In the genomic region with DNA sequence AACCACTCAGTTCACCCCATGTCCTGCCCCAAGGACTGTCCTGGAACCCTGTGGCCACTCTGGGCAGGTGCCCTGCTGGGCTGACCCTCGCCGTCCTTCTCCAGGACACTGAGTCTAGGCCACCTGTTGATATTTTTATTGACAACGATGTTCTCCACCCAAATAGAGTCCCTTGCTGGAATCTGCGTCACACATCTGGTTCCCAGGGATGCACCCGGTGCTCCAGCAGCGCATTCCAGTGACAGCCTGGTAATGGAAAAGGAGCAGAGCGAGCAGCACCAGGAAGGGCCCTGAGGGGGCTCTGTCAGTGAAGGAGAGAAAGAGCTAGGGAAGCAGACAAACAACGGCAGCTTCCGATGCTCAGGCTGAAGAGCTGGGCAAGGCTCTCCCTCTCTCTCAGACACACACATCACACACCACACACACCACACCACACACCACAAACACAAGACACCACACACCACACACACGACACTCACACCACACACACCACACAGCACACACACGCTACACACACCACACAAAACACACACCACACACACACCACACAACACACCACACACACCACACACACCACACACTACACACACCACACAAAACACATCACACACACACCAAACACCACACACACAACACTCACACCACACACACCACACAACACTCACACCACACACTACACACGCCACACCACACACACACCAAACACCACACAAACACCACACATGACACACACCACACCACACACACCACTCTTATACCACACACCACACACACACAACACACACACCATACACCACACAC, we compare ENCODE assay signal across 11 cellular contexts.
DNase-seq lines count a peak whose midpoint lies in the region; TF ChIP-seq lines count a peak whose summit lies in the region.
"Had no signal": no experiment of that assay in that cellular context is flagged by ENCODE, and none has a peak within 500 bp of the region (broad histone marks: within the 10 kb centered on the region; RNA-seq: fewer than 3 reads in every experiment).

No MANE protein-coding gene starts in this region.

- H3K36me3 ChIP-seq in mammary epithelial cell (ENCODE audit: insufficient read depth, low read length) (no peaks in the 10 kb centered on the region), neural progenitor cell (no peaks in the 10 kb centered on the region), brain microvascular endothelial cell (replicated peaks) (no peaks in the 10 kb centered on the region), stomach (no peaks in the 10 kb centered on the region)
- H3K36me3 ChIP-seq: colonic mucosa had no signal

- CTCF ChIA-PET in mammary epithelial cell (lab: Charles Lee; ENCODE audit: low non-redundant PET), result no interaction called here

- H3K27ac ChIP-seq in mammary epithelial cell (ENCODE audit: insufficient read depth, low read depth, low read length), result no peak overlapping the region
- no peak overlapping the region for H3K27ac ChIP-seq in neural progenitor cell
- no peak overlapping the region for H3K27ac ChIP-seq in brain microvascular endothelial cell
- no peak overlapping the region for H3K27ac ChIP-seq in stomach
- H3K27ac ChIP-seq: colonic mucosa had no signal

- H2AFZ ChIP-seq in mammary epithelial cell (ENCODE audit: low read depth, low read length), result peak overlapping the region; percentile 8
- H2AFZ ChIP-seq in neural progenitor cell (replicated peaks), result no peak overlapping the region

- TF ChIP-seq CTCF in mammary epithelial cell (conservative IDR thresholded peaks at IDR 0.05 in 1 of 2, IDR thresholded peaks at IDR 0.05 in 1 of 2; ENCODE audit: extremely low read depth in 1 of 2, insufficient read depth in 1 of 2, low read depth in 1 of 2, low read length in 2 of 2) (no peak), neural progenitor cell (IDR thresholded peaks at IDR 0.05) (no peak), brain microvascular endothelial cell (IDR thresholded peaks at IDR 0.05; ENCODE audit: low read depth, low read length, missing control alignments) (no peak), GM13977 (IDR thresholded peaks at IDR 0.05; ENCODE audit: extremely low read depth, insufficient read depth, missing control alignments) (no peak), stomach (IDR thresholded peaks at IDR 0.05) (no peak)

- H3K4me1 Mint-ChIP-seq in neural progenitor cell, result peaks cover 3% of the 10 kb centered on the region

- H3K4me2 ChIP-seq in mammary epithelial cell (ENCODE audit: insufficient read depth, low read depth, low read length) (no peak overlapping the region), neural progenitor cell (no peak overlapping the region)

- no peaks in the 10 kb centered on the region for H3K79me2 ChIP-seq in mammary epithelial cell (ENCODE audit: insufficient read depth, low read length)
- no peaks in the 10 kb centered on the region for H3K79me2 ChIP-seq in neural progenitor cell (ENCODE audit: low read depth)

- no peak overlapping the region for H3K9ac ChIP-seq in mammary epithelial cell (ENCODE audit: insufficient read depth, low read length)
- no peak overlapping the region for H3K9ac ChIP-seq in neural progenitor cell

- peaks cover 3% of the 10 kb centered on the region for H3K36me3 Mint-ChIP-seq in neural progenitor cell

- H3K9me3 ChIP-seq in mammary epithelial cell (replicated peaks; ENCODE audit: insufficient read depth, low read length) (peaks cover 13% of the 10 kb centered on the region), neural progenitor cell (ENCODE audit: low read depth) (no peaks in the 10 kb centered on the region), stomach (peaks cover 0 to 12% (median 7%) of the 10 kb centered on the region in 4 donors)
- H3K9me3 ChIP-seq: colonic mucosa had no signal

- peak overlapping the region; percentile 46 for H3K4me3 Mint-ChIP-seq in neural progenitor cell

- intact Hi-C loops in mammary epithelial cell (cut with micrococcal nuclease) (no loop called here), stomach (cut with DNase I; ENCODE audit: low total_unique reads) (no loop called here)

- BruUV-seq in mammary epithelial cell (replicated peaks; lab: Mats Ljungman, UMichigan), result no TSS peak

- TF ChIP-seq EP300 in stomach (IDR thresholded peaks at IDR 0.05), result no peak

- peak in 1 of 4 donors; percentile 9 for TF ChIP-seq POLR2A in stomach (IDR thresholded peaks at IDR 0.05)

- H3K4me3 ChIP-seq in mammary epithelial cell (replicated peaks in 1 of 3; ENCODE audit: insufficient read depth in 1 of 3, low read depth in 2 of 3, low read length in 3 of 3), result no peak overlapping the region
- H3K4me3 ChIP-seq in neural progenitor cell, result no peak overlapping the region
- no peak overlapping the region for H3K4me3 ChIP-seq in brain microvascular endothelial cell (ENCODE audit: low read depth, low read length)
- H3K4me3 ChIP-seq in stomach, result no peak overlapping the region
- H3K4me3 ChIP-seq: colonic mucosa had no signal

- H4K20me1 ChIP-seq in mammary epithelial cell (ENCODE audit: insufficient read depth, low read length), result no peaks in the 10 kb centered on the region
- H4K20me1 ChIP-seq in neural progenitor cell (ENCODE audit: low read depth), result no peaks in the 10 kb centered on the region

- H3K27me3 ChIP-seq in mammary epithelial cell (ENCODE audit: insufficient read depth, low read length) (no peaks in the 10 kb centered on the region), neural progenitor cell (no peaks in the 10 kb centered on the region), brain microvascular endothelial cell (replicated peaks) (no peaks in the 10 kb centered on the region), stomach (no peaks in the 10 kb centered on the region)
- H3K27me3 ChIP-seq: colonic mucosa had no signal

- peaks cover 8% of the 10 kb centered on the region for H3F3A ChIP-seq in neural progenitor cell (ENCODE audit: low read depth)

- peaks cover 7% of the 10 kb centered on the region for H3K27me3 Mint-ChIP-seq in neural progenitor cell (ENCODE audit: insufficient read depth, low read depth)

- in situ Hi-C loops in mammary epithelial cell (cut with MboI; ENCODE audit: low sequenced_read_pairs in 2 of 2), result no loop called here
- in situ Hi-C loops in brain microvascular endothelial cell (cut with HindIII; ENCODE audit: low pct_ligation_motif_present, low sequenced_read_pairs), result no loop called here
- in situ Hi-C loops in GM13977 (cut with MboI; ENCODE audit: low pct_unique_long_range_greater_than_20kb, low sequenced_read_pairs, unreplicated experiment), result no loop called here

- H3K27ac Mint-ChIP-seq in neural progenitor cell, result no peak overlapping the region

- H3K4me1 ChIP-seq in mammary epithelial cell (ENCODE audit: insufficient read depth, low read length) (peaks cover 9% of the 10 kb centered on the region), neural progenitor cell (no peaks in the 10 kb centered on the region), stomach (no peaks in the 10 kb centered on the region)
- H3K4me1 ChIP-seq: colonic mucosa had no signal

- DNase-seq in NOMO-1 treated with DMSO at 0.1 percent for 48 hours (lab: John Stamatoyannopoulos, UW; ENCODE audit: unreplicated experiment), result peak; percentile 1
- DNase-seq in NOMO-1 treated with dmso at 0.1 percent for 144 hours (lab: John Stamatoyannopoulos, UW; ENCODE audit: unreplicated experiment), result no peak
- peak; percentile 54 for DNase-seq in M059J (ENCODE audit: low read depth)
- DNase-seq in mammary epithelial cell, result no peak
- DNase-seq in neural progenitor cell (ENCODE audit: low spot score), result peak; percentile 57
- no peak for DNase-seq in brain microvascular endothelial cell
- DNase-seq in GM13977 (ENCODE audit: low spot score), result no peak
- DNase-seq in stomach, result no peak
- DNase-seq: AML-193, colonic mucosa, occipital lobe had no signal

- 68% methylated on average over 10 of the region's 12 CpGs for WGBS in mammary epithelial cell (ENCODE audit: low coverage, missing lambda C conversion rate)
- WGBS in stomach, 5 donors, result 63 to 83% (median 70%) methylated on average over 12 of the region's 12 CpGs

- dilution Hi-C loops in mammary epithelial cell (cut with HindIII; ENCODE audit: low sequenced_read_pairs), result no loop called here

- peaks cover 16% of the 10 kb centered on the region for H3K9me3 Mint-ChIP-seq in neural progenitor cell

Comparison
In these comparisons a context has a peak if more than half of its experiments do, and no peak if none do; other contexts are left out.
1. DNase-seq: peak in NOMO-1 treated with DMSO at 0.1 percent for 48 hours (single experiment), M059J (single experiment) and neural progenitor cell (single experiment); none in NOMO-1 treated with dmso at 0.1 percent for 144 hours (single experiment), mammary epithelial cell (single experiment), brain microvascular endothelial cell (single experiment), GM13977 (single experiment) and stomach (single experiment).